ENCODE assay signal across 1 cellular context in genomic region chr12:106985479-106985878, GRCh38.
TF ChIP-seq lines count a peak whose summit lies in the region.

No MANE protein-coding gene starts in this region.

TF ChIP-seq in K562, 482 proteins besides CTCF, POLR2A, EP300 and RAD21 (continued from another document and continues in another):
- TF ChIP-seq ZNF398 (CRISPR knock-in tag; IDR thresholded peaks at IDR 0.05) (no peak), L3MBTL2 (IDR thresholded peaks at IDR 0.05) (peak; percentile 53), SMAD4 (CRISPR knock-in tag; conservative IDR thresholded peaks at IDR 0.05) (0 out of 2 replicates have a peak, but pooled peaks have one; percentile 49), ZBTB43 (CRISPR knock-in tag; IDR thresholded peaks at IDR 0.05) (peak; percentile 54; the same call in 1 of the 2 replicates), E2F6 (IDR thresholded peaks at IDR 0.05; ENCODE audit: borderline replicate concordance in 1 of 2, extremely low read depth in 1 of 2, insufficient read depth in 1 of 2, insufficient read length in 1 of 2, low read depth in 1 of 2, low read length in 1 of 2, poor library complexity in 1 of 2, severe bottlenecking in 1 of 2) (peak in 1 of 2 experiments; percentile 26), KAT8 (IDR thresholded peaks at IDR 0.05; ENCODE audit: low read depth) (no peak), RFX7 (CRISPR knock-in tag; IDR thresholded peaks at IDR 0.05) (no peak), AFF1 (IDR thresholded peaks at IDR 0.05; ENCODE audit: low read depth in 1 of 2, partially characterized antibody in 2 of 2) (no peak), E2F1 (CRISPR knock-in tag; IDR thresholded peaks at IDR 0.05) (no peak), MITF (IDR thresholded peaks at IDR 0.05) (no peak), BHLHE40 (IDR thresholded peaks at IDR 0.05; ENCODE audit: low read length) (0 out of 2 replicates have a peak, but pooled peaks have one; percentile 27), UBTF (IDR thresholded peaks at IDR 0.05; ENCODE audit: borderline replicate concordance in 1 of 2, low read depth in 2 of 2, low read length in 2 of 2) (0 out of 4 replicates have a peak, but pooled peaks have one; percentile 53 to 64), MYBL2 (IDR thresholded peaks at IDR 0.05; ENCODE audit: low read depth) (no peak), MYBL2 (CRISPR knock-in tag; IDR thresholded peaks at IDR 0.05; ENCODE audit: borderline replicate concordance) (no peak), NRF1 (conservative IDR thresholded peaks at IDR 0.05 in 1 of 2, IDR thresholded peaks at IDR 0.05 in 1 of 2) (peak in 1 of 2 experiments; percentile 36; a peak in 1 of 4 replicates), ESRRB (CRISPR knock-in tag; IDR thresholded peaks at IDR 0.05; ENCODE audit: borderline replicate concordance) (no peak), TEAD4 (IDR thresholded peaks at IDR 0.05; ENCODE audit: low read length) (0 out of 2 replicates have a peak, but pooled peaks have one; percentile 4), TEAD4 (CRISPR knock-in tag; IDR thresholded peaks at IDR 0.05; ENCODE audit: borderline replicate concordance) (no peak), HDAC1 (IDR thresholded peaks at IDR 0.05) (0 out of 4 replicates have a peak, but pooled peaks of 1 of the 2 experiments have one; percentile 31), ZNF592 (IDR thresholded peaks at IDR 0.05) (peak; percentile 12; the same call in 1 of the 2 replicates), PHB (CRISPR knock-in tag; IDR thresholded peaks at IDR 0.05) (no peak)
